In the genomic region with DNA sequence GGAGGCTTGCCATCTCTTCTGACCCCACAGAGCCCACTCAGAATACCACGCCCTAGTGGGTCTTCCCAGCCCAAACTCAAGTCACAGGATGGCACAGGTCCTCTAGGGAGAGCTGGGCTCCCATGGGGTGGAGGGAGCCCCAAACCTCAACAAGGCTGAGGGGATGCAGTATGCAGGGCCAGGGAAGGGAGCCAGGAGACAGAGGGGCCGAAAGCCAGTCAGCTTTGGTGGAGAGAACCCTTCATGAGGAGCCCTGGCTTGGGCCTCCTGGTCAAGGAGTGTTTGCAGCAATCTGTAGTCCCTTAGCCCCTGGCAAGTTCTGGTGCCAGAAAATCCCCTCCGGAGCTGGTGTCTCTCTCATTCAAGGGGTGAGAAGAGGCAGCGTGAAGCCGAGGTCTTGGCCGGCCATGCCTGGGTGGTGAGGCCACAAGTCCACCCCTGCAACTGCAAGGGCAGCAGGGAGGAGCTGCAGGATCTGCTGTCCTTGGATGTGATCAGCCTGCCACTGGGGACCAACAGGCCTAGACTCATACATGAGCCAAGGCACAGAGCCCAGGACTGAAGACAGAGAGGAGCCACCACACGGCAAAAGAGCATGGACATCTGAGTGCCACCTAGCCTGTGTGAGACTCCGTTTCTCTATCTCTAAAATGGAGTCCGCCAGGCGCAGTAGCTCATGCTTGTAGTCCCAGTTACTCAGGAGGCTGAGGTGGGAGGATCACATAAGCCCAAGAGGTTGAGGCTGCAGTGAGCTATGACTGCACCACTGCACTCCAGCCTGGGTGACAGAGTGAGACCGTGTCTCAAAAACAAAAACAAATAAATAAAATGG, we compare ENCODE assay signal across 9 cellular contexts. TPM values are rescaled to one million over a fixed set of nuclear protein-coding genes. Genes with fewer than 3 reads are reported as not detected.
DNase-seq lines count a peak whose midpoint lies in the region; FAIRE-seq and TF ChIP-seq lines count a peak whose summit lies in the region.
"Had no signal": no experiment of that assay in that cellular context is flagged by ENCODE, and none has a peak within 500 bp of the region (broad histone marks: within the 10 kb centered on the region; RNA-seq: fewer than 3 reads in every experiment).

No MANE protein-coding gene starts in this region.

- DNase-seq in activated naive CD4-positive, alpha-beta T cell treated with anti-CD3 and anti-CD28 coated beads for 36 hours = peak; percentile 30
- no peak for DNase-seq in activated naive CD4-positive, alpha-beta T cell treated with Interleukin-2 at 50 U/mL for 16 hours
- DNase-seq in bronchial epithelial cell (ENCODE audit: low read depth) (peak; percentile 47), medulla oblongata (ENCODE audit: extremely low spot score) (peak; percentile 16), uterus (peak; percentile 41), HuH-7 (ENCODE audit: low spot score) (no peak), DMS 273 treated with DMSO at 0.1 percent for 48 hours (lab: John Stamatoyannopoulos, UW) (no peak), HPDE6-E6E7 (ENCODE audit: extremely low spot score) (no peak)

- peak overlapping the region; percentile 6 for H3K4me3 Mint-ChIP-seq in activated naive CD4-positive, alpha-beta T cell treated with anti-CD3 and anti-CD28 coated beads for 36 hours

- CTCF ChIA-PET in activated naive CD4-positive, alpha-beta T cell treated with anti-CD3 and anti-CD28 coated beads for 36 hours (lab: Charles Lee) = interaction anchor here (2.0 kb wide), 1 partner anchor 23 kb away, joined by 10 read pairs; no protein-coding TSS in a partner anchor

- no peak for TF ChIP-seq CTCF in bronchial epithelial cell (IDR thresholded peaks at IDR 0.05; ENCODE audit: insufficient read depth, low read length, severe bottlenecking)
- TF ChIP-seq CTCF in uterus (IDR thresholded peaks at IDR 0.05) = no peak

- peak overlapping the region; percentile 76 for H3K27ac Mint-ChIP-seq in activated naive CD4-positive, alpha-beta T cell treated with anti-CD3 and anti-CD28 coated beads for 36 hours

- TF ChIP-seq POLR2A in uterus (IDR thresholded peaks at IDR 0.05) = no peak

- peaks cover 23% of the 10 kb centered on the region for H3K36me3 Mint-ChIP-seq in activated naive CD4-positive, alpha-beta T cell treated with anti-CD3 and anti-CD28 coated beads for 36 hours (ENCODE audit: low read depth)

- peaks cover 0 to 8% of the 10 kb centered on the region in 2 donors for H3K4me1 ChIP-seq in uterus

- H3K4me3 ChIP-seq in bronchial epithelial cell (ENCODE audit: low read depth, low read length) (no peak overlapping the region), uterus (no peak overlapping the region)

- no peaks in the 10 kb centered on the region for H3K9me3 ChIP-seq in uterus

- intact Hi-C loops in activated naive CD4-positive, alpha-beta T cell treated with anti-CD3 and anti-CD28 coated beads for 36 hours (cut with micrococcal nuclease) = no loop called here
- intact Hi-C loops in uterus (cut with DNase I; ENCODE audit: low total_unique reads) = no loop called here

- peaks cover 3% of the 10 kb centered on the region for H3K9me3 Mint-ChIP-seq in activated naive CD4-positive, alpha-beta T cell treated with anti-CD3 and anti-CD28 coated beads for 36 hours

- H3K36me3 ChIP-seq in bronchial epithelial cell (ENCODE audit: control insufficient read depth, insufficient read depth, low read length) (peaks cover 13% of the 10 kb centered on the region), uterus (no peaks in the 10 kb centered on the region)

- H3K27me3 ChIP-seq in bronchial epithelial cell (ENCODE audit: control insufficient read depth, insufficient read depth, low read length) (no peaks in the 10 kb centered on the region), uterus (no peaks in the 10 kb centered on the region)

- H3K27ac ChIP-seq in uterus = peak overlapping the region; percentile 41 to 45

- peaks cover 25% of the 10 kb centered on the region for H3K4me1 Mint-ChIP-seq in activated naive CD4-positive, alpha-beta T cell treated with anti-CD3 and anti-CD28 coated beads for 36 hours (ENCODE audit: low read depth)

- no peaks in the 10 kb centered on the region for H3K27me3 Mint-ChIP-seq in activated naive CD4-positive, alpha-beta T cell treated with anti-CD3 and anti-CD28 coated beads for 36 hours (ENCODE audit: low read depth)

- no peak for FAIRE-seq in bronchial epithelial cell (lab: Jason Lieb, UNC)
- FAIRE-seq: TTC549 had no signal

RNA-seq across cellular contexts. Expression of a gene that starts 24.1 kb away (rescaled TPM):
- 100 to 1,000 TPM; 693 to 750 TPM for total RNA-seq in activated naive CD4-positive, alpha-beta T cell treated with anti-CD3 and anti-CD28 coated beads for 36 hours
- total RNA-seq in bronchial epithelial cell (114 and 133 TPM in 2 replicates), uterus (100 to 1,000 TPM in 3 of 4 donors, 10 to 100 TPM in 1; 33.6 to 932 (median 120) TPM)

RNA-seq across cellular contexts. Expression of a gene that starts 52.2 kb away (rescaled TPM):
- total RNA-seq in activated naive CD4-positive, alpha-beta T cell treated with anti-CD3 and anti-CD28 coated beads for 36 hours = over 10,000 TPM; 10,460 to 10,508 TPM
- total RNA-seq in bronchial epithelial cell (11,095 and 16,401 TPM in 2 replicates), uterus (over 10,000 TPM in 3 of 4 donors, 1,000 to 10,000 TPM in 1; 6,732 to 19,335 (median 13,886) TPM)

Comparison
In these comparisons a context has a peak if more than half of its experiments do, and no peak if none do; other contexts are left out.
1. DNase-seq: peak in activated naive CD4-positive, alpha-beta T cell treated with anti-CD3 and anti-CD28 coated beads for 36 hours (single experiment), bronchial epithelial cell (single experiment), medulla oblongata (single experiment) and uterus (2 of 2); none in activated naive CD4-positive, alpha-beta T cell treated with Interleukin-2 at 50 U/mL for 16 hours (single experiment), HuH-7 (single experiment), DMS 273 treated with DMSO at 0.1 percent for 48 hours (single experiment) and HPDE6-E6E7 (single experiment).